ENCODE assay signal across 20 cellular contexts in the genomic region with DNA sequence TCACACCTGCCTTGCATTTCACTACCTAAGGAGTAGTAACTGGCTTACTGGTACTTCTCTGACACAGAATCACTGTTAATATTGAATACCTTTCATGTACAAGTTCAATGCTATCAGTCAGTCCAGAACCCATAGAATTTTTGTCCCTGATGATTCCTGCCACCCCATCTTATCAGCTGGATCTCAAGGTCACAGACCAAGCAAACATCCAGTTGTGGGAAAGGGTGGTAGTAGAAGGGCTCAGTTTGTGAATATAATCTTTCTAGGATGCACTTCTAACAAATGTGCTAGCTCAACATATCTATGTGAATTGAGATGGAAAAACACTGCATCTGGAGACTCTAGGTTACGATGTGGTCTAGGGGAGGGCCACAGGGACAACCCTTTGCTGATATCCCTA. TPM values are rescaled to one million over a fixed set of nuclear protein-coding genes. Genes with fewer than 3 reads are reported as not detected.
DNase-seq lines count a peak whose midpoint lies in the region; ATAC-seq, FAIRE-seq and TF ChIP-seq lines count a peak whose summit lies in the region.
"Had no signal": no experiment of that assay in that cellular context is flagged by ENCODE, and none has a peak within 500 bp of the region (broad histone marks: within the 10 kb centered on the region; RNA-seq: fewer than 3 reads in every experiment).

No MANE protein-coding gene starts in this region.

- peak overlapping the region; percentile 36 to 89 (median 86) for H3K27ac Mint-ChIP-seq in CD4-positive, alpha-beta memory T cell
- peak overlapping the region; percentile 65 for H3K27ac Mint-ChIP-seq in activated CD8-positive, alpha-beta T cell treated with anti-CD3 and anti-CD28 coated beads for 36 hours
- H3K27ac Mint-ChIP-seq in memory B cell = peak overlapping the region; percentile 97
- H3K27ac Mint-ChIP-seq: nephron progenitor cell had no signal

- intact Hi-C loops in CD4-positive, alpha-beta memory T cell (cut with micrococcal nuclease) = loop anchor here (1.0 kb wide), 1 partner anchor 13 kb away; no protein-coding TSS in a partner anchor
- intact Hi-C loops in activated CD8-positive, alpha-beta T cell treated with anti-CD3 and anti-CD28 coated beads for 36 hours (cut with micrococcal nuclease) = no loop called here
- intact Hi-C loops in mucosa of descending colon (cut with DNase I, micrococcal nuclease) = no loop called here

- H3K4me1 ChIP-seq in A549 = peaks cover 10% of the 10 kb centered on the region
- H3K4me1 ChIP-seq in CD4-positive, alpha-beta memory T cell (ENCODE audit: insufficient read depth, low read length) = peaks cover 72% of the 10 kb centered on the region
- peaks cover 8% of the 10 kb centered on the region for H3K4me1 ChIP-seq in mucosa of descending colon (ENCODE audit: low read depth)
- H3K4me1 ChIP-seq: SJCRH30 had no signal

- no peaks in the 10 kb centered on the region for H3K27me3 ChIP-seq in CD4-positive, alpha-beta memory T cell (ENCODE audit: insufficient read depth, low read length)
- H3K27me3 ChIP-seq: Peyer's patch, sigmoid colon, SJCRH30, tibial nerve had no signal

- TF ChIP-seq EP300 in A549 (IDR thresholded peaks at IDR 0.05) = no peak

- no peak overlapping the region for H3K4me2 ChIP-seq in A549

- POLR2A ChIA-PET in A549 (lab: Yijun Ruan, JAX) = no interaction called here
- POLR2A ChIA-PET in CD4-positive, alpha-beta memory T cell (lab: Charles Lee; ENCODE audit: partially characterized antibody) = interaction anchor here (1.3 to 2.6 kb wide), 3 partner anchors 10 to 116 kb away, joined by 4 to 12 read pairs (median 5); no protein-coding TSS in a partner anchor
- POLR2A ChIA-PET in activated CD8-positive, alpha-beta T cell treated with anti-CD3 and anti-CD28 coated beads for 36 hours (lab: Charles Lee) = interaction anchor here (1.1 to 1.6 kb wide), 4 partner anchors 11 to 19 kb away, joined by 3 to 8 read pairs (median 6); a partner anchor contains a TSS

- no peak for FAIRE-seq in A549 (lab: Jason Lieb, UNC)

- H3K36me3 ChIP-seq in CD4-positive, alpha-beta memory T cell (ENCODE audit: insufficient read depth, low read length) = peaks cover 50% of the 10 kb centered on the region
- H3K36me3 ChIP-seq in mucosa of descending colon (ENCODE audit: low read depth) = peaks cover 4% of the 10 kb centered on the region

- no peak overlapping the region for H3K27ac ChIP-seq in A549
- peak overlapping the region; percentile 38 for H3K27ac ChIP-seq in CD4-positive, alpha-beta memory T cell (ENCODE audit: low read depth, low read length)
- H3K27ac ChIP-seq: sigmoid colon, SJCRH30, tibial nerve, WERI-Rb-1 had no signal

- TF ChIP-seq CTCF in A549 (IDR thresholded peaks at IDR 0.05) = no peak
- TF ChIP-seq CTCF in activated CD8-positive, alpha-beta T cell treated with anti-CD3 and anti-CD28 coated beads for 36 hours (IDR thresholded peaks at IDR 0.05) = no peak
- TF ChIP-seq CTCF in mucosa of descending colon (IDR thresholded peaks at IDR 0.05) = no peak

- DNase-seq in A549 (ENCODE audit: low read depth in 1 of 2, low spot score in 1 of 2) (no peak), memory B cell (ENCODE audit: low spot score in 2 of 2) (no peak), mucosa of descending colon (no peak), A172 (ENCODE audit: low spot score) (no peak), cortex of kidney (lab: John Stamatoyannopoulos, UW) (no peak)
- DNase-seq in CD4-positive, alpha-beta memory T cell = no peak
- no peak for DNase-seq in activated CD8-positive, alpha-beta T cell treated with anti-CD3 and anti-CD28 coated beads for 36 hours
- DNase-seq: activated effector memory CD4-positive, alpha-beta T cell treated with anti-CD3 and anti-CD28 coated beads, Interleukin-2, amount 50 U/mL, for 16 hours; DMS79; mammary epithelial cell; NCI-H1048; NCI-H1930; NCI-H446 treated with DMSO at 0.1 percent for 48 hours; nephron progenitor cell; Peyer's patch; sigmoid colon; SJCRH30; stimulated activated naive CD4-positive, alpha-beta T cell; WERI-Rb-1 had no signal

- no peaks in the 10 kb centered on the region for H3K9me3 Mint-ChIP-seq in CD4-positive, alpha-beta memory T cell
- H3K9me3 Mint-ChIP-seq in activated CD8-positive, alpha-beta T cell treated with anti-CD3 and anti-CD28 coated beads for 36 hours = no peaks in the 10 kb centered on the region
- no peaks in the 10 kb centered on the region for H3K9me3 Mint-ChIP-seq in memory B cell
- H3K9me3 Mint-ChIP-seq: nephron progenitor cell had no signal

- peak overlapping the region in 4 of 8 donors; percentile 2 to 60 (median 38) for H3K4me3 Mint-ChIP-seq in CD4-positive, alpha-beta memory T cell
- H3K4me3 Mint-ChIP-seq in activated CD8-positive, alpha-beta T cell treated with anti-CD3 and anti-CD28 coated beads for 36 hours = no peak overlapping the region
- H3K4me3 Mint-ChIP-seq in memory B cell = no peak overlapping the region
- H3K4me3 Mint-ChIP-seq: nephron progenitor cell had no signal

- CTCF ChIA-PET in A549 (lab: Yijun Ruan, JAX) = no interaction called here
- CTCF ChIA-PET in CD4-positive, alpha-beta memory T cell (lab: Charles Lee; ENCODE audit: partially characterized antibody) = interaction anchor here (1.0 kb wide), 1 partner anchor 23 kb away, joined by 3 read pairs; no protein-coding TSS in a partner anchor
- CTCF ChIA-PET in activated CD8-positive, alpha-beta T cell treated with anti-CD3 and anti-CD28 coated beads for 36 hours (lab: Charles Lee) = no interaction called here

- ATAC-seq in A549 = no peak
- ATAC-seq in activated CD8-positive, alpha-beta T cell treated with anti-CD3 and anti-CD28 coated beads for 36 hours = no peak
- no peak for ATAC-seq in memory B cell (ENCODE audit: low read depth)
- ATAC-seq in mucosa of descending colon = no peak

- no peaks in the 10 kb centered on the region for H3K27me3 Mint-ChIP-seq in CD4-positive, alpha-beta memory T cell
- H3K27me3 Mint-ChIP-seq in activated CD8-positive, alpha-beta T cell treated with anti-CD3 and anti-CD28 coated beads for 36 hours = no peaks in the 10 kb centered on the region
- H3K27me3 Mint-ChIP-seq in memory B cell = no peaks in the 10 kb centered on the region

- 96% methylated on average over 1 of the region's 1 CpG for WGBS in A549 (ENCODE audit: missing lambda C conversion rate)

- no peak for TF ChIP-seq RAD21 in A549 (conservative IDR thresholded peaks at IDR 0.05 in 1 of 2, IDR thresholded peaks at IDR 0.05 in 1 of 2)

- peaks cover 50 to 78% of the 10 kb centered on the region in 2 donors for H3K36me3 Mint-ChIP-seq in CD4-positive, alpha-beta memory T cell
- H3K36me3 Mint-ChIP-seq in activated CD8-positive, alpha-beta T cell treated with anti-CD3 and anti-CD28 coated beads for 36 hours (ENCODE audit: low read depth) = peaks cover 75% of the 10 kb centered on the region
- peaks cover 32% of the 10 kb centered on the region for H3K36me3 Mint-ChIP-seq in memory B cell

- peaks cover 35 to 75% (median 58%) of the 10 kb centered on the region in 4 donors for H3K4me1 Mint-ChIP-seq in CD4-positive, alpha-beta memory T cell
- peaks cover 65% of the 10 kb centered on the region for H3K4me1 Mint-ChIP-seq in activated CD8-positive, alpha-beta T cell treated with anti-CD3 and anti-CD28 coated beads for 36 hours (ENCODE audit: low read depth)
- peaks cover 31% of the 10 kb centered on the region for H3K4me1 Mint-ChIP-seq in memory B cell

- no peak for TF ChIP-seq POLR2A in A549 (IDR thresholded peaks at IDR 0.05; ENCODE audit: low read length)

- H3K4me3 ChIP-seq in A549 (no peak overlapping the region), mucosa of descending colon (no peak overlapping the region)
- H3K4me3 ChIP-seq in CD4-positive, alpha-beta memory T cell (ENCODE audit: low read length in 2 of 2) = no peak overlapping the region
- H3K4me3 ChIP-seq: Peyer's patch, sigmoid colon, SJCRH30, tibial nerve had no signal

- H3K9me3 ChIP-seq in A549 (no peaks in the 10 kb centered on the region), mucosa of descending colon (no peaks in the 10 kb centered on the region)
- no peaks in the 10 kb centered on the region for H3K9me3 ChIP-seq in CD4-positive, alpha-beta memory T cell (ENCODE audit: control insufficient read depth in 1 of 2, low read length in 2 of 2)
- H3K9me3 ChIP-seq: Peyer's patch, sigmoid colon, SJCRH30, tibial nerve had no signal

TF ChIP-seq in A549, 52 proteins besides CTCF, POLR2A, EP300 and RAD21:
- TF ChIP-seq JUNB (IDR thresholded peaks at IDR 0.05) (no peak), MAFK (IDR thresholded peaks at IDR 0.05; ENCODE audit: partially characterized antibody) (peak; percentile 18)

RNA-seq across cellular contexts. Expression of a gene that starts 14.1 kb away (rescaled TPM):
- polyA plus RNA-seq in A549 (2011; rRNA removed) (210 and 258 TPM in 2 replicates), A549 (2017; fragmentation: RNase III; extraction: RNeasy Plus Mini Kit Qiagen cat#74134 plus additional on column Dnase treatment) (131 to 139 TPM (median 131 TPM) in 3 replicates)
- 82.0 and 86.9 TPM in 2 replicates for polyA plus RNA-seq in A549 (2012; cell fraction: cytosol; rRNA removed)
- polyA plus RNA-seq in A549 (2012; cell fraction: nucleus; rRNA removed) = 29.5 and 37.7 TPM in 2 replicates
- polyA minus RNA-seq in A549 (2011; rRNA and poly(A)+ RNA removed) = 76.3 and 80.2 TPM in 2 replicates
- total RNA-seq in CD4-positive, alpha-beta memory T cell = 100 to 1,000 TPM; 147 to 168 TPM
- 100 to 1,000 TPM; 140 to 216 TPM for polyA plus RNA-seq in CD4-positive, alpha-beta memory T cell
- 100 to 1,000 TPM; 242 to 244 TPM for total RNA-seq in activated CD8-positive, alpha-beta T cell treated with anti-CD3 and anti-CD28 coated beads for 36 hours
- 100 to 1,000 TPM; 145 to 171 (median 161) TPM for total RNA-seq in mucosa of descending colon
- 195 and 212 TPM in 2 replicates for total RNA-seq in A172 (2014; rRNA removed; shearing (Covaris generic))

RNA-seq across cellular contexts. Expression of a gene that starts 39.7 kb away (rescaled TPM):
- polyA plus RNA-seq in A549 (2011; rRNA removed) (1.1 TPM in 2 replicates), A549 (2017; fragmentation: RNase III; extraction: RNeasy Plus Mini Kit Qiagen cat#74134 plus additional on column Dnase treatment) (0.20 to 0.46 TPM (median 0.34 TPM) in 3 replicates)
- 0.69 and 0.71 TPM in 2 replicates for polyA plus RNA-seq in A549 (2012; cell fraction: cytosol; rRNA removed)
- polyA plus RNA-seq in A549 (2012; cell fraction: nucleus; rRNA removed) = 0.40 and 1.2 TPM in 2 replicates
- 0.62 and 0.73 TPM in 2 replicates for polyA minus RNA-seq in A549 (2011; rRNA and poly(A)+ RNA removed)
- 1 to 10 TPM; 6.4 to 7.8 TPM for total RNA-seq in CD4-positive, alpha-beta memory T cell
- 10 to 100 TPM in 1 of 2 donors, 1 to 10 TPM in 1; 7.4 to 16.4 TPM for polyA plus RNA-seq in CD4-positive, alpha-beta memory T cell
- total RNA-seq in activated CD8-positive, alpha-beta T cell treated with anti-CD3 and anti-CD28 coated beads for 36 hours = 10 to 100 TPM; 23.0 to 24.2 TPM
- 1 to 10 TPM; 1.6 to 5.6 (median 3.5) TPM for total RNA-seq in mucosa of descending colon
- total RNA-seq in A172 (2014; rRNA removed; shearing (Covaris generic)) = 0.14 and 0.95 TPM in 2 replicates
- polyA plus RNA-seq: mammary epithelial cell had no signal
